ENCODE assay signal across 8 cellular contexts in genomic region chr6:96202571-96202970, GRCh38.
"Had no signal": no experiment of that assay in that cellular context is flagged by ENCODE, and none has a peak within 500 bp of the region (broad histone marks: within the 10 kb centered on the region; RNA-seq: fewer than 3 reads in every experiment).

No MANE protein-coding gene starts in this region.

- FAIRE-seq: G401.6, GM12878, GM12891, GM12892, GM18507, GM19239 had no signal

- DNase-seq: GDM1, GF-D8 had no signal
